8 cellular contexts compared by ENCODE assay signal in genomic region chr17:28726396-28726911, GRCh38. TPM values are rescaled to one million over a fixed set of nuclear protein-coding genes. Genes with fewer than 3 reads are reported as not detected.
DNase-seq lines count a peak whose midpoint lies in the region; FAIRE-seq and TF ChIP-seq lines count a peak whose summit lies in the region.

No MANE protein-coding gene starts in this region.

- peak overlapping the region; percentile 74 for H2AFZ ChIP-seq in keratinocyte (ENCODE audit: control insufficient read depth, low read length)

- H3K36me3 ChIP-seq in brain microvascular endothelial cell (replicated peaks), result peaks cover 35% of the 10 kb centered on the region
- peaks cover 18 to 31% of the 10 kb centered on the region in 2 experiments for H3K36me3 ChIP-seq in keratinocyte (ENCODE audit: control insufficient read depth in 2 of 2, extremely low read depth in 1 of 2, insufficient read depth in 2 of 2, low read length in 2 of 2)

- peaks cover 48% of the 10 kb centered on the region for H3K4me1 ChIP-seq in keratinocyte (ENCODE audit: control insufficient read depth, extremely low read depth, insufficient read depth, low read length)

- no peaks in the 10 kb centered on the region for H3K9me1 ChIP-seq in keratinocyte (ENCODE audit: control insufficient read depth, extremely low read depth, insufficient read depth, low read length)

- H3K4me3 ChIP-seq in brain microvascular endothelial cell (ENCODE audit: low read depth, low read length), result peak overlapping the region; percentile 70
- peak overlapping the region; percentile 61 to 87 (median 78) for H3K4me3 ChIP-seq in keratinocyte (ENCODE audit: control insufficient read depth in 2 of 3, extremely low read depth in 1 of 3, insufficient read depth in 2 of 3, low read depth in 1 of 3, low read length in 3 of 3)

- peaks cover 20% of the 10 kb centered on the region for H3K79me2 ChIP-seq in keratinocyte (ENCODE audit: control insufficient read depth, insufficient read depth, low read length)

- TF ChIP-seq CTCF in brain microvascular endothelial cell (IDR thresholded peaks at IDR 0.05; ENCODE audit: low read depth, low read length, missing control alignments) (no peak), keratinocyte (optimal IDR thresholded peaks at IDR 0.05 in 1 of 3, IDR thresholded peaks at IDR 0.05 in 1 of 3, conservative IDR thresholded peaks at IDR 0.05 in 1 of 3; ENCODE audit: extremely low read depth in 1 of 3, insufficient read depth in 2 of 3, low read length in 3 of 3) (no peak)

- peak overlapping the region; percentile 91 for H3K4me2 ChIP-seq in keratinocyte (ENCODE audit: control insufficient read depth, extremely low read depth, insufficient read depth, low read depth, low read length)

- FAIRE-seq in keratinocyte (lab: Jason Lieb, UNC), result no peak

- in situ Hi-C loops in brain microvascular endothelial cell (cut with HindIII; ENCODE audit: low pct_ligation_motif_present, low sequenced_read_pairs), result no loop called here

- peaks cover 24% of the 10 kb centered on the region for H4K20me1 ChIP-seq in keratinocyte (ENCODE audit: control insufficient read depth, extremely low read depth, insufficient read depth, low read length)

- H3K9me3 ChIP-seq in keratinocyte (ENCODE audit: control insufficient read depth, low read depth, low read length), result no peaks in the 10 kb centered on the region

- dilution Hi-C loops in keratinocyte (cut with MboI; ENCODE audit: extremely low pct_ligation_motif_present, low sequenced_read_pairs), result no loop called here

- no peaks in the 10 kb centered on the region for H3K27me3 ChIP-seq in brain microvascular endothelial cell (replicated peaks)
- H3K27me3 ChIP-seq in keratinocyte (ENCODE audit: control insufficient read depth, extremely low read depth, insufficient read depth, low read length), result no peaks in the 10 kb centered on the region

- peak overlapping the region; percentile 98 for H3K9ac ChIP-seq in keratinocyte (ENCODE audit: control insufficient read depth, extremely low read depth, insufficient read depth, low read length)

- H3K27ac ChIP-seq in brain microvascular endothelial cell (peak overlapping the region; percentile 54), keratinocyte (ENCODE audit: control insufficient read depth, insufficient read depth, low read length) (peak overlapping the region; percentile 99)

- DNase-seq in SIG-M5 treated with dmso at 0.1 percent for 504 hours (lab: John Stamatoyannopoulos, UW; ENCODE audit: unreplicated experiment), result peak; percentile 79
- no peak for DNase-seq in SIG-M5 (lab: John Stamatoyannopoulos, UW)
- DNase-seq in M059J (ENCODE audit: low read depth), result peak; percentile 61
- peak; percentile 80 for DNase-seq in T1000 (lab: John Stamatoyannopoulos, UW)
- DNase-seq in brain microvascular endothelial cell, result peak; percentile 28
- no peak for DNase-seq in keratinocyte (ENCODE audit: low read depth, low spot score)
- peak; percentile 80 to 84 for DNase-seq in stimulated activated CD4-positive, alpha-beta T cell treated with anti-CD3 and anti-CD28 coated beads, Interleukin-2, amount 100 ng/mL, for 24 hours
- no peak for DNase-seq in AG08395 (ENCODE audit: low spot score)

RNA-seq across cellular contexts. Expression of gene TLCD1, which starts 0.4 kb away (rescaled TPM):
- total RNA-seq in M059J (2014; rRNA removed; shearing (Covaris generic)), result 9.4 and 11.2 TPM in 2 replicates
- polyA plus RNA-seq in keratinocyte, result 12.0 to 14.7 TPM (median 14.0 TPM) in 3 replicates
- polyA plus RNA-seq in keratinocyte (2011; ENCODE audit: low read depth), result 1.1 TPM
- 11.8 and 15.0 TPM in 2 replicates for polyA plus RNA-seq in keratinocyte (2011; cell fraction: cytosol; rRNA removed)
- polyA plus RNA-seq in keratinocyte (2011; cell fraction: nucleus; rRNA removed), result 9.3 and 9.5 TPM in 2 replicates
- polyA plus RNA-seq in keratinocyte (2012; ENCODE audit: low replicate concordance), result 12.2 and 12.6 TPM in 2 replicates
- 12.0 to 13.8 TPM (median 13.1 TPM) in 3 replicates for polyA minus RNA-seq in keratinocyte
- 8.8 TPM for polyA minus RNA-seq in keratinocyte (2011; cell fraction: cytosol; rRNA and poly(A)+ RNA removed)
- polyA minus RNA-seq in keratinocyte (2011; cell fraction: nucleus; rRNA and poly(A)+ RNA removed), result 3.4 and 8.8 TPM in 2 replicates

RNA-seq across cellular contexts. Expression of gene NEK8, which starts 2.1 kb away (rescaled TPM):
- 2.4 and 2.6 TPM in 2 replicates for total RNA-seq in M059J (2014; rRNA removed; shearing (Covaris generic))
- 4.1 to 6.2 TPM (median 4.3 TPM) in 3 replicates for polyA plus RNA-seq in keratinocyte
- polyA plus RNA-seq in keratinocyte (2011; ENCODE audit: low read depth), result 0.17 TPM
- polyA plus RNA-seq in keratinocyte (2011; cell fraction: cytosol; rRNA removed), result 2.1 and 3.0 TPM in 2 replicates
- polyA plus RNA-seq in keratinocyte (2011; cell fraction: nucleus; rRNA removed), result 12.1 and 12.5 TPM in 2 replicates
- polyA plus RNA-seq in keratinocyte (2012; ENCODE audit: low replicate concordance), result 0.80 and 2.6 TPM in 2 replicates
- 7.7 to 9.8 TPM (median 9.6 TPM) in 3 replicates for polyA minus RNA-seq in keratinocyte
- polyA minus RNA-seq in keratinocyte (2011; cell fraction: cytosol; rRNA and poly(A)+ RNA removed), result 2.3 TPM
- 3.7 and 5.8 TPM in 2 replicates for polyA minus RNA-seq in keratinocyte (2011; cell fraction: nucleus; rRNA and poly(A)+ RNA removed)

RNA-seq across cellular contexts. Expression of gene RPL23A, which starts 6.7 kb away (rescaled TPM):
- 444 and 507 TPM in 2 replicates for total RNA-seq in M059J (2014; rRNA removed; shearing (Covaris generic))
- polyA plus RNA-seq in keratinocyte, result 976 to 1,971 TPM (median 1,096 TPM) in 3 replicates
- polyA plus RNA-seq in keratinocyte (2011; ENCODE audit: low read depth), result 1,360 TPM
- 1,303 and 1,911 TPM in 2 replicates for polyA plus RNA-seq in keratinocyte (2011; cell fraction: cytosol; rRNA removed)
- 362 and 498 TPM in 2 replicates for polyA plus RNA-seq in keratinocyte (2011; cell fraction: nucleus; rRNA removed)
- polyA plus RNA-seq in keratinocyte (2012; ENCODE audit: low replicate concordance), result 1,164 and 2,033 TPM in 2 replicates
- polyA minus RNA-seq in keratinocyte, result 118 to 1,597 TPM (median 833 TPM) in 3 replicates
- polyA minus RNA-seq in keratinocyte (2011; cell fraction: cytosol; rRNA and poly(A)+ RNA removed), result 861 TPM
- polyA minus RNA-seq in keratinocyte (2011; cell fraction: nucleus; rRNA and poly(A)+ RNA removed), result 131 and 202 TPM in 2 replicates

RNA-seq across cellular contexts. Expression of gene RAB34, which starts 8.8 kb away (rescaled TPM):
- total RNA-seq in M059J (2014; rRNA removed; shearing (Covaris generic)), result 27.3 and 32.1 TPM in 2 replicates
- 115 to 180 TPM (median 134 TPM) in 3 replicates for polyA plus RNA-seq in keratinocyte
- 26.8 TPM for polyA plus RNA-seq in keratinocyte (2011; ENCODE audit: low read depth)
- polyA plus RNA-seq in keratinocyte (2011; cell fraction: cytosol; rRNA removed), result 119 and 128 TPM in 2 replicates
- 105 TPM in 2 replicates for polyA plus RNA-seq in keratinocyte (2011; cell fraction: nucleus; rRNA removed)
- polyA plus RNA-seq in keratinocyte (2012; ENCODE audit: low replicate concordance), result 41.3 and 114 TPM in 2 replicates
- 125 to 177 TPM (median 135 TPM) in 3 replicates for polyA minus RNA-seq in keratinocyte
- polyA minus RNA-seq in keratinocyte (2011; cell fraction: cytosol; rRNA and poly(A)+ RNA removed), result 104 TPM
- 23.2 and 26.4 TPM in 2 replicates for polyA minus RNA-seq in keratinocyte (2011; cell fraction: nucleus; rRNA and poly(A)+ RNA removed)

RNA-seq across cellular contexts. Expression of gene PROCA1, which starts 14.8 kb away (rescaled TPM):
- total RNA-seq in M059J (2014; rRNA removed; shearing (Covaris generic)), result 0.84 and 1.3 TPM in 2 replicates
- 0.33 to 0.62 TPM (median 0.39 TPM) in 3 replicates for polyA plus RNA-seq in keratinocyte
- 0.72 TPM for polyA plus RNA-seq in keratinocyte (2011; ENCODE audit: low read depth)
- 0.06 and 0.11 TPM in 2 replicates for polyA plus RNA-seq in keratinocyte (2011; cell fraction: cytosol; rRNA removed)
- 1.3 TPM in 2 replicates for polyA plus RNA-seq in keratinocyte (2011; cell fraction: nucleus; rRNA removed)
- polyA plus RNA-seq in keratinocyte (2012; ENCODE audit: low replicate concordance), result 0.20 and 0.52 TPM in 2 replicates
- 0.23 to 0.38 TPM in 2 of 3 replicates, not detected in the other for polyA minus RNA-seq in keratinocyte
- polyA minus RNA-seq in keratinocyte (2011; cell fraction: cytosol; rRNA and poly(A)+ RNA removed), result not detected
- not detected in 2 replicates for polyA minus RNA-seq in keratinocyte (2011; cell fraction: nucleus; rRNA and poly(A)+ RNA removed)

Comparison
In these comparisons a context has a peak if more than half of its experiments do, and no peak if none do; other contexts are left out.
1. DNase-seq: peak in SIG-M5 treated with dmso at 0.1 percent for 504 hours (single experiment), M059J (single experiment), T1000 (single experiment), brain microvascular endothelial cell (single experiment) and stimulated activated CD4-positive, alpha-beta T cell treated with anti-CD3 and anti-CD28 coated beads, Interleukin-2, amount 100 ng/mL, for 24 hours (2 of 2); none in SIG-M5 (single experiment), keratinocyte (single experiment) and AG08395 (single experiment).